15 cellular contexts compared by ENCODE assay signal in the genomic region with DNA sequence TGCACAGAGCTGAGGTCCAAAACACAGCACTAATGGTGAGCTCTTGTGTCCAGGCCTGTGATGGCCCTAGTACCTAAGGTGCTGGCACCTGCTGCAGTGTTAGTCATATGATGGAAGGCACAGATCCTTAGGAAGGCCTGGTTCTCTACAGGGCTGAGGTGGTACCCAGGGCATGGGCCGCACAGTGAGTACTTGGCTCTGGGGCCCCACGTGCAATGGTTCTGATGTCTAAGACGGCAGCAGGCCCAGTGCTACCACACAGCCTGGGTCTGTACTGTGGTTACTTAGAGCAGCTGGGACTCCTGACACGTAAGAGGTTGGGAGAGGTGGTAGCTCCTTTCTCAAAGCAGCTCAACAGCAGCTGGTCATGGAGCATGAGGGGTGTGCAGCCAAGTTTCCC.
DNase-seq lines count a peak whose midpoint lies in the region; ATAC-seq and TF ChIP-seq lines count a peak whose summit lies in the region.
"Had no signal": no experiment of that assay in that cellular context is flagged by ENCODE, and none has a peak within 500 bp of the region (broad histone marks: within the 10 kb centered on the region; RNA-seq: fewer than 3 reads in every experiment).

No MANE protein-coding gene starts in this region.

- H3K4me3 Mint-ChIP-seq in activated naive CD8-positive, alpha-beta T cell treated with anti-CD3 and anti-CD28 coated beads, Interleukin-2, amount 50 U/mL, for 24 hours: no peak overlapping the region
- H3K4me3 Mint-ChIP-seq in activated naive CD8-positive, alpha-beta T cell treated with anti-CD3 and anti-CD28 coated beads for 36 hours: no peak overlapping the region
- H3K4me3 Mint-ChIP-seq: CD4-positive, alpha-beta T cell; IgD-negative memory B cell had no signal

- TF ChIP-seq POLR2A in spleen (IDR thresholded peaks at IDR 0.05): no peak
- no peak for TF ChIP-seq POLR2A in upper lobe of left lung (IDR thresholded peaks at IDR 0.05)
- TF ChIP-seq POLR2A in testis (IDR thresholded peaks at IDR 0.05): no peak

- H3K27me3 ChIP-seq in spleen (replicated peaks in 1 of 7): no peaks in the 10 kb centered on the region
- no peaks in the 10 kb centered on the region for H3K27me3 ChIP-seq in upper lobe of left lung
- H3K27me3 ChIP-seq in testis: no peaks in the 10 kb centered on the region

- H3K4me1 ChIP-seq in spleen (no peaks in the 10 kb centered on the region), upper lobe of left lung (no peaks in the 10 kb centered on the region), testis (no peaks in the 10 kb centered on the region)

- H3K4me1 Mint-ChIP-seq in activated naive CD8-positive, alpha-beta T cell treated with anti-CD3 and anti-CD28 coated beads, Interleukin-2, amount 50 U/mL, for 24 hours: no peaks in the 10 kb centered on the region
- H3K4me1 Mint-ChIP-seq in activated naive CD8-positive, alpha-beta T cell treated with anti-CD3 and anti-CD28 coated beads for 36 hours: no peaks in the 10 kb centered on the region

- no peak for TF ChIP-seq CTCF in spleen (IDR thresholded peaks at IDR 0.05 in 8 of 11, conservative IDR thresholded peaks at IDR 0.05 in 3 of 11)
- TF ChIP-seq CTCF in upper lobe of left lung (IDR thresholded peaks at IDR 0.05): no peak
- no peak for TF ChIP-seq CTCF in testis (IDR thresholded peaks at IDR 0.05)

- no peaks in the 10 kb centered on the region for H3K36me3 Mint-ChIP-seq in activated naive CD8-positive, alpha-beta T cell treated with anti-CD3 and anti-CD28 coated beads, Interleukin-2, amount 50 U/mL, for 24 hours (ENCODE audit: low read depth)
- H3K36me3 Mint-ChIP-seq in activated naive CD8-positive, alpha-beta T cell treated with anti-CD3 and anti-CD28 coated beads for 36 hours: no peaks in the 10 kb centered on the region

- TF ChIP-seq EP300 in upper lobe of left lung (IDR thresholded peaks at IDR 0.05): no peak

- intact Hi-C loops in spleen (cut with DNase I; ENCODE audit: low total_unique reads): no loop called here
- intact Hi-C loops in testis (cut with DNase I; ENCODE audit: low total_unique reads): no loop called here
- intact Hi-C loops in posterior vena cava (cut with DNase I): no loop called here

- H3K27ac ChIP-seq in spleen: no peak overlapping the region
- no peak overlapping the region for H3K27ac ChIP-seq in upper lobe of left lung
- no peak overlapping the region for H3K27ac ChIP-seq in testis
- H3K27ac ChIP-seq: 22Rv1, A549, C4-2B, GM23248 had no signal

- H3K27ac Mint-ChIP-seq in activated naive CD8-positive, alpha-beta T cell treated with anti-CD3 and anti-CD28 coated beads, Interleukin-2, amount 50 U/mL, for 24 hours: no peak overlapping the region
- no peak overlapping the region for H3K27ac Mint-ChIP-seq in activated naive CD8-positive, alpha-beta T cell treated with anti-CD3 and anti-CD28 coated beads for 36 hours
- H3K27ac Mint-ChIP-seq: CD4-positive, alpha-beta T cell; IgD-negative memory B cell had no signal

- DNase-seq in activated naive CD8-positive, alpha-beta T cell treated with anti-CD3 and anti-CD28 coated beads, Interleukin-2, amount 50 U/mL, for 24 hours: no peak
- no peak for DNase-seq in activated naive CD8-positive, alpha-beta T cell treated with anti-CD3 and anti-CD28 coated beads for 36 hours
- DNase-seq in spleen (peak; percentile 67), upper lobe of left lung (no peak), testis (no peak), posterior vena cava (ENCODE audit: low spot score) (no peak)
- DNase-seq: AML-193; Caco-2; CD4-positive, alpha-beta T cell had no signal

- H3K27me3 Mint-ChIP-seq in activated naive CD8-positive, alpha-beta T cell treated with anti-CD3 and anti-CD28 coated beads, Interleukin-2, amount 50 U/mL, for 24 hours: no peaks in the 10 kb centered on the region
- no peaks in the 10 kb centered on the region for H3K27me3 Mint-ChIP-seq in activated naive CD8-positive, alpha-beta T cell treated with anti-CD3 and anti-CD28 coated beads for 36 hours
- H3K27me3 Mint-ChIP-seq: CD4-positive, alpha-beta T cell; IgD-negative memory B cell had no signal

- WGBS in spleen, 5 donors: 89 to 94% (median 93%) methylated on average over 4 of the region's 4 CpGs
- 90 to 100% methylated on average over 1 to 4 of the region's 4 CpGs for WGBS in upper lobe of left lung, 2 donors
- WGBS in testis, 2 donors: 75 to 77% methylated on average over 4 of the region's 4 CpGs

- H3K4me3 ChIP-seq in spleen (no peak overlapping the region), upper lobe of left lung (no peak overlapping the region), testis (no peak overlapping the region)
- H3K4me3 ChIP-seq: A549, GM23248 had no signal

- ATAC-seq in activated naive CD8-positive, alpha-beta T cell treated with anti-CD3 and anti-CD28 coated beads, Interleukin-2, amount 50 U/mL, for 24 hours: peak; percentile 20
- peak; percentile 40 to 69 for ATAC-seq in upper lobe of left lung (ENCODE audit: low FRiP score in 2 of 2)
- no peak for ATAC-seq in HG03108 (IDR thresholded peaks at IDR 0.05; ENCODE audit: unreplicated experiment)
- ATAC-seq: A549 had no signal

- H3K9me3 Mint-ChIP-seq in activated naive CD8-positive, alpha-beta T cell treated with anti-CD3 and anti-CD28 coated beads, Interleukin-2, amount 50 U/mL, for 24 hours: no peaks in the 10 kb centered on the region
- H3K9me3 Mint-ChIP-seq in activated naive CD8-positive, alpha-beta T cell treated with anti-CD3 and anti-CD28 coated beads for 36 hours: no peaks in the 10 kb centered on the region

- H3K9me3 ChIP-seq in spleen (no peaks in the 10 kb centered on the region), upper lobe of left lung (no peaks in the 10 kb centered on the region), testis (no peaks in the 10 kb centered on the region)
- H3K9me3 ChIP-seq: A549, Caco-2 had no signal

- H3K36me3 ChIP-seq in spleen (no peaks in the 10 kb centered on the region), upper lobe of left lung (no peaks in the 10 kb centered on the region), testis (ENCODE audit: low read depth, missing control alignments) (no peaks in the 10 kb centered on the region)
